ENCODE assay signal across 17 cellular contexts in the genomic region with DNA sequence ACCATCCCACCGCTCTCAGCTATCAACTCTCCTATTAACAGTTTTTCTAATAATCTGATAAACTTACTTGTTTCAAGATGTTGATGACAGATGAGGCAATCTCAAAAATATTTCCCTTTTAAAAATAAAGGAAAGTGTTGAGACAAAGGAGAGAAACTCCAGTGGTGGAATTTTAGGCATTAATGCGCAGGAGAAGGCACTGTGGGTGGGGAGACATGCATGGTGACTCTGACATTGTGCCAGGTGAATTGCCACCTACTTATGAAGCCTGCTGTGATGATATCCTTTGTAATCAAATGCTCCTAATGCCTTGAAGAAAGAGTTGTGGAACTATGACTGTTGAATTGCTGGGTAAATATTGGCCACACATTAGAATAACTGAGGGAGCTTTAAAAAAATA. TPM values are rescaled to one million over a fixed set of nuclear protein-coding genes. Genes with fewer than 3 reads are reported as not detected.
DNase-seq lines count a peak whose midpoint lies in the region; TF ChIP-seq lines count a peak whose summit lies in the region.
"Had no signal": no experiment of that assay in that cellular context is flagged by ENCODE, and none has a peak within 500 bp of the region (broad histone marks: within the 10 kb centered on the region; RNA-seq: fewer than 3 reads in every experiment).

No MANE protein-coding gene starts in this region.

- H3K18ac ChIP-seq in trophoblast cell (ENCODE audit: low read length): no peak overlapping the region

- DNase-seq in GM03348 (ENCODE audit: low spot score) (peak; percentile 16), NCI-H748 (lab: John Stamatoyannopoulos, UW; ENCODE audit: unreplicated experiment) (peak; percentile 66), dermis blood vessel endothelial cell (peak; percentile 43), trophoblast cell (peak in 1 of 2 donors; percentile 53), endothelial cell (ENCODE audit: low spot score) (no peak), NCI-H1436 (lab: John Stamatoyannopoulos, UW) (no peak)
- no peak for DNase-seq in activated CD4-positive, alpha-beta T cell treated with anti-CD3 and anti-CD28 coated beads for 4 hours
- DNase-seq: CD8-positive, alpha-beta T cell; GOT3; head of caudate nucleus; left colon; naive thymus-derived CD8-positive, alpha-beta T cell; NCI-H187; SHP77 treated with DMSO at 0.1 percent for 48 hours; stimulated activated naive B cell treated with anti-CD40 and anti-IgM and Interleukin-4, amounts not matched to agents 10 μg/mL and 1 μg/mL and 100 μg/mL, for 72 hours; uterus had no signal

- H3K27ac Mint-ChIP-seq in endothelial cell (ENCODE audit: unreplicated experiment): no peak overlapping the region
- H3K27ac Mint-ChIP-seq: activated CD8-positive, alpha-beta T cell treated with anti-CD3 and anti-CD28 coated beads for 36 hours; CD8-positive, alpha-beta T cell; naive thymus-derived CD8-positive, alpha-beta T cell; stimulated activated naive B cell treated with anti-CD40 and anti-IgM and Interleukin-4, amounts not matched to agents 10 μg/mL and 1 μg/mL and 100 μg/mL, for 72 hours had no signal

- H3K4ac ChIP-seq in trophoblast cell (ENCODE audit: low read depth, low read length): no peak overlapping the region

- no peaks in the 10 kb centered on the region for H3K9me3 Mint-ChIP-seq in endothelial cell (ENCODE audit: unreplicated experiment)
- H3K9me3 Mint-ChIP-seq: activated CD8-positive, alpha-beta T cell treated with anti-CD3 and anti-CD28 coated beads for 36 hours; CD8-positive, alpha-beta T cell had no signal

- H3K4me1 Mint-ChIP-seq in endothelial cell (ENCODE audit: unreplicated experiment): no peaks in the 10 kb centered on the region

- H4K8ac ChIP-seq in trophoblast cell (ENCODE audit: low read depth, low read length): no peak overlapping the region

- no peaks in the 10 kb centered on the region for H3K9me3 ChIP-seq in trophoblast cell (ENCODE audit: insufficient read depth, low read depth, low read length)
- H3K9me3 ChIP-seq: uterus had no signal

- no peak overlapping the region for H3K4me2 ChIP-seq in trophoblast cell (ENCODE audit: low read length)

- H3K79me2 ChIP-seq in trophoblast cell (ENCODE audit: control insufficient read depth, insufficient read depth, low read length, poor library complexity): no peaks in the 10 kb centered on the region

- no peak overlapping the region for H3K4me3 Mint-ChIP-seq in endothelial cell (ENCODE audit: unreplicated experiment)
- H3K4me3 Mint-ChIP-seq: activated CD8-positive, alpha-beta T cell treated with anti-CD3 and anti-CD28 coated beads for 36 hours; CD8-positive, alpha-beta T cell; naive thymus-derived CD8-positive, alpha-beta T cell; stimulated activated naive B cell treated with anti-CD40 and anti-IgM and Interleukin-4, amounts not matched to agents 10 μg/mL and 1 μg/mL and 100 μg/mL, for 72 hours had no signal

- H4K91ac ChIP-seq in trophoblast cell (ENCODE audit: low read depth, low read length): peak overlapping the region; percentile 62

- H3K36me3 ChIP-seq in trophoblast cell (ENCODE audit: control insufficient read depth in 1 of 2, insufficient read depth in 2 of 2, low read length in 2 of 2): no peaks in the 10 kb centered on the region
- H3K36me3 ChIP-seq: uterus had no signal

- no peak overlapping the region for H3K23ac ChIP-seq in trophoblast cell (ENCODE audit: low read length)

- no peak overlapping the region for H3K14ac ChIP-seq in trophoblast cell (ENCODE audit: low read length)

- H3K79me1 ChIP-seq in trophoblast cell (ENCODE audit: low read length): peaks cover 6% of the 10 kb centered on the region

- no peak overlapping the region for H2AK5ac ChIP-seq in trophoblast cell (ENCODE audit: low read length)

- H3K4me1 ChIP-seq in trophoblast cell (ENCODE audit: control insufficient read depth in 1 of 2, insufficient read depth in 2 of 2, low read length in 2 of 2): peaks cover 0 to 2% of the 10 kb centered on the region in 2 experiments

- H3K27me3 ChIP-seq in trophoblast cell (ENCODE audit: insufficient read depth, low read length): no peaks in the 10 kb centered on the region
- H3K27me3 ChIP-seq: uterus had no signal

- no peak overlapping the region for H2BK12ac ChIP-seq in trophoblast cell (ENCODE audit: low read length)

- H3K36me3 Mint-ChIP-seq in endothelial cell (ENCODE audit: low read depth, unreplicated experiment): no peaks in the 10 kb centered on the region
- H3K36me3 Mint-ChIP-seq: CD8-positive, alpha-beta T cell; naive thymus-derived CD8-positive, alpha-beta T cell had no signal

- no CpG with 5 or more reads among the region's 2 CpGs for WGBS in trophoblast cell (ENCODE audit: extremely low coverage, insufficient coverage, insufficient read length)

- no peak overlapping the region for H3K9ac ChIP-seq in trophoblast cell (ENCODE audit: low read length)

- H2AFZ ChIP-seq in trophoblast cell (ENCODE audit: insufficient read depth, low read length, poor library complexity): no peak overlapping the region

- H4K12ac ChIP-seq in trophoblast cell (ENCODE audit: low read depth, low read length): no peak overlapping the region

- peak overlapping the region; percentile 33 for H2BK120ac ChIP-seq in trophoblast cell (ENCODE audit: insufficient read depth, low read length, poor library complexity)

- H3K4me3 ChIP-seq in trophoblast cell (ENCODE audit: low read depth, low read length): no peak overlapping the region
- H3K4me3 ChIP-seq: uterus had no signal

- no peak overlapping the region for H2BK5ac ChIP-seq in trophoblast cell (ENCODE audit: low read depth, low read length, poor library complexity)

- no peak for TF ChIP-seq CTCF in endothelial cell (IDR thresholded peaks at IDR 0.05; ENCODE audit: unreplicated experiment)

- no peaks in the 10 kb centered on the region for H3K27me3 Mint-ChIP-seq in endothelial cell (ENCODE audit: unreplicated experiment)
- H3K27me3 Mint-ChIP-seq: stimulated activated naive B cell treated with anti-CD40 and anti-IgM and Interleukin-4, amounts not matched to agents 10 μg/mL and 1 μg/mL and 100 μg/mL, for 72 hours had no signal

- no peak overlapping the region for H3K27ac ChIP-seq in trophoblast cell (ENCODE audit: low read depth, low read length)

RNA-seq across cellular contexts. Expression of a gene that starts 56.4 kb away (rescaled TPM):
- total RNA-seq in dermis blood vessel endothelial cell: 34.2 and 55.7 TPM in 2 replicates
- 0.10 and 0.18 TPM in 2 replicates for polyA plus RNA-seq in trophoblast cell (2013)
- total RNA-seq in endothelial cell (ENCODE audit: unreplicated experiment): 0.21 TPM

Comparison
In these comparisons a context has a peak if more than half of its experiments do, and no peak if none do; other contexts are left out.
1. DNase-seq: peak in GM03348 (single experiment), NCI-H748 (single experiment) and dermis blood vessel endothelial cell (single experiment); none in endothelial cell (single experiment), NCI-H1436 (single experiment) and activated CD4-positive, alpha-beta T cell treated with anti-CD3 and anti-CD28 coated beads for 4 hours (0 of 2).
2. RNA of a gene that starts 56.4 kb away (total RNA-seq): 34.2 to 55.7 TPM in dermis blood vessel endothelial cell; 0.21 TPM in endothelial cell (single experiment); every median in the first group is over 10 times any median in the second.